7 cellular contexts compared by ENCODE assay signal in genomic region chr3:48034000-48034516, GRCh38. TPM values are rescaled to one million over a fixed set of nuclear protein-coding genes. Genes with fewer than 3 reads are reported as not detected.
DNase-seq lines count a peak whose midpoint lies in the region; ATAC-seq lines count a peak whose summit lies in the region.

No MANE protein-coding gene starts in this region.

- H3K9ac ChIP-seq in iPS-20b (ENCODE audit: low read depth, low read length) = peak overlapping the region; percentile 47; the same call in 1 of the 2 replicates

- peak overlapping the region; percentile 67 for H3K27ac ChIP-seq in angular gyrus (ENCODE audit: low read depth, low read length)
- peak overlapping the region; percentile 62 for H3K27ac ChIP-seq in iPS-20b (ENCODE audit: low read length)

- H3K4me3 ChIP-seq in iPS-20b (ENCODE audit: low read length) = no peak overlapping the region

- DNase-seq in LHCN-M2 (ENCODE audit: low read depth) (peak; percentile 81), superior temporal gyrus (ENCODE audit: extremely low spot score) (peak; percentile 85), amniotic stem cell (lab: John Stamatoyannopoulos, UW) (no peak), occipital lobe (lab: John Stamatoyannopoulos, UW) (no peak)

- no peaks in the 10 kb centered on the region for H3K36me3 ChIP-seq in iPS-20b (ENCODE audit: insufficient read depth, low read depth, low read length)

- peaks cover 16% of the 10 kb centered on the region for H3K4me1 ChIP-seq in iPS-20b (ENCODE audit: insufficient read depth, low read length)

- no peak for ATAC-seq in GM18867 (IDR thresholded peaks at IDR 0.05; ENCODE audit: unreplicated experiment)

- H3K9me3 ChIP-seq in iPS-20b (ENCODE audit: insufficient read depth, low read depth, low read length) = no peaks in the 10 kb centered on the region

- no peaks in the 10 kb centered on the region for H3K27me3 ChIP-seq in iPS-20b (ENCODE audit: insufficient read depth, low read length)

RNA-seq across cellular contexts. Expression of gene MAP4, which starts 17.8 kb away (rescaled TPM):
- total RNA-seq in LHCN-M2 (2014; rRNA removed) = 90.6 and 106 TPM in 2 replicates
- 198 TPM for polyA plus RNA-seq in LHCN-M2 (2012)
- 306 TPM for total RNA-seq in occipital lobe

Comparison
In these comparisons a context has a peak if more than half of its experiments do, and no peak if none do; other contexts are left out.
1. DNase-seq: peak in LHCN-M2 (single experiment) and superior temporal gyrus (single experiment); none in amniotic stem cell (single experiment) and occipital lobe (single experiment).